ENCODE assay signal across 9 cellular contexts in genomic region chr7:135274495-135275268, GRCh38. TPM values are rescaled to one million over a fixed set of nuclear protein-coding genes. Genes with fewer than 3 reads are reported as not detected.
DNase-seq lines count a peak whose midpoint lies in the region; ATAC-seq and TF ChIP-seq lines count a peak whose summit lies in the region.
"Had no signal": no experiment of that assay in that cellular context is flagged by ENCODE, and none has a peak within 500 bp of the region (broad histone marks: within the 10 kb centered on the region; RNA-seq: fewer than 3 reads in every experiment).

No MANE protein-coding gene starts in this region.

- H3K4me1 ChIP-seq in PC-3 (ENCODE audit: insufficient read depth, low read length) (no peaks in the 10 kb centered on the region), neural progenitor cell (no peaks in the 10 kb centered on the region)

- CTCF ChIA-PET in PC-3 (lab: Charles Lee): interaction anchor here (0.6 to 2.0 kb wide), 8 partner anchors 10 to 1268 kb away, joined by 3 to 13 read pairs (median 4); no protein-coding TSS in a partner anchor

- H3K9me3 ChIP-seq in PC-3 (ENCODE audit: low read length): no peaks in the 10 kb centered on the region
- no peaks in the 10 kb centered on the region for H3K9me3 ChIP-seq in neural progenitor cell (ENCODE audit: low read depth)

- H4K20me1 ChIP-seq in PC-3 (ENCODE audit: low read length) (no peaks in the 10 kb centered on the region), neural progenitor cell (ENCODE audit: low read depth) (no peaks in the 10 kb centered on the region)

- H2AFZ ChIP-seq in PC-3 (ENCODE audit: low read length) (peak overlapping the region; percentile 51; the same call in 1 of the 2 replicates), neural progenitor cell (replicated peaks) (no peak overlapping the region)

- POLR2A ChIA-PET in PC-3 (lab: Charles Lee; ENCODE audit: unreplicated experiment): no interaction called here

- no peak overlapping the region for H3K9ac ChIP-seq in PC-3 (ENCODE audit: low read length)
- no peak overlapping the region for H3K9ac ChIP-seq in neural progenitor cell

- H3K27me3 ChIP-seq in PC-3 (ENCODE audit: low read length) (no peaks in the 10 kb centered on the region), neural progenitor cell (no peaks in the 10 kb centered on the region)

- H3K4me2 ChIP-seq in PC-3 (ENCODE audit: low read length) (peak overlapping the region; percentile 14; the same call in 1 of the 2 replicates), neural progenitor cell (no peak overlapping the region)

- H3K9me2 ChIP-seq in PC-3 (replicated peaks; ENCODE audit: low read length): no peaks in the 10 kb centered on the region

- no peak overlapping the region for H3K4me3 ChIP-seq in PC-3 (ENCODE audit: low read length)
- no peak overlapping the region for H3K4me3 ChIP-seq in neural progenitor cell

- no peak overlapping the region for H3K4me3 Mint-ChIP-seq in neural progenitor cell

- no TSS peak for BruUV-seq in PC-3 (replicated peaks; lab: Mats Ljungman, UMichigan)

- peaks cover 7% of the 10 kb centered on the region for H3K27me3 Mint-ChIP-seq in neural progenitor cell (ENCODE audit: insufficient read depth, low read depth)

- peak; percentile 82 for TF ChIP-seq CTCF in PC-3 (conservative IDR thresholded peaks at IDR 0.05; ENCODE audit: low read depth, low read length)
- TF ChIP-seq CTCF in neural progenitor cell (IDR thresholded peaks at IDR 0.05): peak; percentile 88

- no peaks in the 10 kb centered on the region for H3K36me3 Mint-ChIP-seq in neural progenitor cell

- ATAC-seq in GM21367 (IDR thresholded peaks at IDR 0.05; ENCODE audit: unreplicated experiment) (peak; percentile 81), PC-3 (peak; percentile 94)

- no peak overlapping the region for H3K27ac Mint-ChIP-seq in neural progenitor cell

- H3K27ac ChIP-seq in PC-3 (ENCODE audit: low read length) (no peak overlapping the region), neural progenitor cell (no peak overlapping the region)

- DNase-seq in COLO829 (ENCODE audit: low spot score) (peak; percentile 94), KG1 (lab: John Stamatoyannopoulos, UW) (peak; percentile 23), PC-3 (peak; percentile 87), fibroblast of peridontal ligament (ENCODE audit: extremely low read depth) (peak; percentile 84), neural progenitor cell (ENCODE audit: low spot score) (peak; percentile 82), stromal cell of bone marrow (ENCODE audit: low read depth) (peak; percentile 51)
- DNase-seq in activated T-cell treated with anti-CD3 and anti-CD28 coated beads, Interleukin-2, amount 50 U/mL, for 1 hour: peak; percentile 70

- H3K36me3 ChIP-seq in PC-3 (ENCODE audit: low read depth, low read length): no peaks in the 10 kb centered on the region
- H3K36me3 ChIP-seq in neural progenitor cell: no peaks in the 10 kb centered on the region

- H3K79me2 ChIP-seq in PC-3 (ENCODE audit: low read length) (no peaks in the 10 kb centered on the region), neural progenitor cell (ENCODE audit: low read depth) (no peaks in the 10 kb centered on the region)

- H3F3A ChIP-seq in PC-3 (ENCODE audit: low read length, unreplicated experiment): no peaks in the 10 kb centered on the region
- no peaks in the 10 kb centered on the region for H3F3A ChIP-seq in neural progenitor cell (ENCODE audit: low read depth)

- intact Hi-C loops in PC-3 (cut with micrococcal nuclease): loop anchor here (1.0 to 10.0 kb wide), 3 partner anchors 60 to 520 kb away; partner anchors contain the start of gene WDR91

- H3K4me1 Mint-ChIP-seq in neural progenitor cell: peaks cover 6% of the 10 kb centered on the region

- H3K9me3 Mint-ChIP-seq in neural progenitor cell: peaks cover 7% of the 10 kb centered on the region

RNA-seq across cellular contexts. Expression of gene STRA8, which starts 41.0 kb away (rescaled TPM):
- total RNA-seq in PC-3 (2014; rRNA removed) (not detected in 2 replicates), neural progenitor cell (ENCODE audit: low replicate concordance) (not detected in 2 replicates)
- total RNA-seq: T-helper 1 cell treated with Interleukin-12 subunit alpha and Interleukin-12 subunit beta and Interleukin-4 antibody, amounts not matched to agents 30 ng/mL and 1 ng/mL, for 36 hours had no signal

Comparison
In these comparisons a context has a peak if more than half of its experiments do, and no peak if none do; other contexts are left out.
1. DNase-seq: peak in every context shown above with its lines; median percentile 94 in COLO829; 87 in PC-3; 84 in fibroblast of peridontal ligament; 82 in neural progenitor cell; 70 in activated T-cell treated with anti-CD3 and anti-CD28 coated beads, Interleukin-2, amount 50 U/mL, for 1 hour; 51 in stromal cell of bone marrow; 23 in KG1.